Comparison of ENCODE assay signal across 15 cellular contexts in the genomic region with DNA sequence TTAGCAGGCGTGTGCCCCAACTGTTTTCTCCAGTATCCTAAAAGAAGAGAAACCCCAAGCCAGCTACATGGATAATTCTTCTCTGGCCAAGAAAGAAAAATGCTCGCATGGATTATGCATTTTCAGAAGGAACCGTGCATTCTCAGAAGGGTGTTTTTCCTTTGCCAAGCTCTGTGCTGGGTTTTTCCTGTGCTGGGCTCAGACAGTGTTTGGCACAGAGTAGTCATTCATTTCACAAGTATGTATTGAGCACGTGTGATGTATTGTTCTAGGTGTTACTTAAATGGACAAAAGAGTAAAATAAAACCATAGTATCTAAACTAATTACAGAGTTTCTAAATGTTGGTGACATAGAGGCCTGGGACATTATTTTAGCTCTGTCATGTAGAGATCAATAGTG.
DNase-seq lines count a peak whose midpoint lies in the region; ATAC-seq, FAIRE-seq and TF ChIP-seq lines count a peak whose summit lies in the region.
"Had no signal": no experiment of that assay in that cellular context is flagged by ENCODE, and none has a peak within 500 bp of the region (broad histone marks: within the 10 kb centered on the region; RNA-seq: fewer than 3 reads in every experiment).

No MANE protein-coding gene starts in this region.

- no peak; a peak in 2 of 6 replicates for ATAC-seq in A549
- ATAC-seq in GM19351 (IDR thresholded peaks at IDR 0.05; ENCODE audit: unreplicated experiment): no peak

- no peak for TF ChIP-seq POLR2A in A549 (IDR thresholded peaks at IDR 0.05; ENCODE audit: low read length)

- H3K27ac ChIP-seq in A549 (peak overlapping the region; percentile 41 to 61), RWPE1 (peak overlapping the region; percentile 91)
- H3K27ac ChIP-seq: transverse colon had no signal

- H3K4me3 Mint-ChIP-seq in nephron: no peak overlapping the region
- no peak overlapping the region for H3K4me3 Mint-ChIP-seq in activated T-helper 1 cell treated with anti-CD3 and anti-CD28 coated beads, Interleukin-12 subunit alpha, Interleukin-12 subunit beta, Interleukin-2, Interleukin-4 antibody, amounts not matched to agents 30 ng/mL and 10 ng/mL and 1 ng/mL, durations not matched to agents 14 hours and 24 hours and 36 hours
- H3K4me3 Mint-ChIP-seq: natural killer cell treated with Interleukin-12 subunit alpha and Interleukin-12 subunit beta and Interleukin-15 and Interleukin-18, amount 100 ng/mL, for 72 hours had no signal

- no peak for TF ChIP-seq EP300 in A549 (IDR thresholded peaks at IDR 0.05)

- H3K4me2 ChIP-seq in A549: peak overlapping the region; percentile 70

- no peaks in the 10 kb centered on the region for H3K9me3 ChIP-seq in A549
- H3K9me3 ChIP-seq: transverse colon had no signal

- no peaks in the 10 kb centered on the region for H3K27me3 Mint-ChIP-seq in nephron (ENCODE audit: low read depth)
- H3K27me3 Mint-ChIP-seq in activated T-helper 1 cell treated with anti-CD3 and anti-CD28 coated beads, Interleukin-12 subunit alpha, Interleukin-12 subunit beta, Interleukin-2, Interleukin-4 antibody, amounts not matched to agents 30 ng/mL and 10 ng/mL and 1 ng/mL, durations not matched to agents 14 hours and 24 hours and 36 hours (ENCODE audit: insufficient read depth): peaks cover 7% of the 10 kb centered on the region

- DNase-seq in A549 (ENCODE audit: low read depth in 1 of 2, low spot score in 1 of 2) (no peak), RWPE1 (ENCODE audit: low spot score) (no peak), epithelial cell of esophagus (ENCODE audit: low read depth) (peak; percentile 54), occipital lobe (lab: John Stamatoyannopoulos, UW) (no peak)
- no peak for DNase-seq in activated CD4-positive, CD25-positive, alpha-beta regulatory T cell (lab: John Stamatoyannopoulos, UW)
- no peak for DNase-seq in activated T-helper 1 cell treated with anti-CD3 and anti-CD28 coated beads, Interleukin-12 subunit alpha, Interleukin-12 subunit beta, Interleukin-2, Interleukin-4 antibody, amounts not matched to agents 30 ng/mL and 10 ng/mL and 1 ng/mL, durations not matched to agents 14 hours and 24 hours and 36 hours (ENCODE audit: low spot score)
- DNase-seq: activated CD4-positive, alpha-beta T cell treated with anti-CD3 and anti-CD28 coated beads for 48 hours; MV-4-11; NCI-H345; T-helper 2 cell; transverse colon had no signal

- no peak overlapping the region for H3K4me3 ChIP-seq in A549
- no peak overlapping the region for H3K4me3 ChIP-seq in epithelial cell of esophagus (ENCODE audit: low read length)
- H3K4me3 ChIP-seq: transverse colon had no signal

- H3K9me3 Mint-ChIP-seq in nephron: peaks cover 4% of the 10 kb centered on the region
- no peaks in the 10 kb centered on the region for H3K9me3 Mint-ChIP-seq in activated T-helper 1 cell treated with anti-CD3 and anti-CD28 coated beads, Interleukin-12 subunit alpha, Interleukin-12 subunit beta, Interleukin-2, Interleukin-4 antibody, amounts not matched to agents 30 ng/mL and 10 ng/mL and 1 ng/mL, durations not matched to agents 14 hours and 24 hours and 36 hours
- H3K9me3 Mint-ChIP-seq: natural killer cell treated with Interleukin-12 subunit alpha and Interleukin-12 subunit beta and Interleukin-15 and Interleukin-18, amount 100 ng/mL, for 72 hours had no signal

- intact Hi-C loops in activated T-helper 1 cell treated with anti-CD3 and anti-CD28 coated beads, Interleukin-12 subunit alpha, Interleukin-12 subunit beta, Interleukin-2, Interleukin-4 antibody, amounts not matched to agents 30 ng/mL and 10 ng/mL and 1 ng/mL, durations not matched to agents 14 hours and 24 hours and 36 hours (cut with micrococcal nuclease): no loop called here

- no peak for TF ChIP-seq CTCF in A549 (IDR thresholded peaks at IDR 0.05)
- TF ChIP-seq CTCF in RWPE1 (conservative IDR thresholded peaks at IDR 0.05; ENCODE audit: low read depth): no peak
- no peak for TF ChIP-seq CTCF in epithelial cell of esophagus (IDR thresholded peaks at IDR 0.05; ENCODE audit: insufficient read depth, low read depth, low read length, missing control alignments)
- TF ChIP-seq CTCF in nephron (IDR thresholded peaks at IDR 0.05; ENCODE audit: unreplicated experiment in 3 of 3): no peak

- POLR2A ChIA-PET in A549 (lab: Yijun Ruan, JAX): interaction anchor here (0.5 to 1.7 kb wide), 2 partner anchors 27 to 1651 kb away, joined by 4 to 5 read pairs; no protein-coding TSS in a partner anchor
- POLR2A ChIA-PET in RWPE1 (lab: Yijun Ruan, JAX; ENCODE audit: low non-redundant PET): no interaction called here

- H3K4me1 Mint-ChIP-seq in nephron: peaks cover 49% of the 10 kb centered on the region
- H3K4me1 Mint-ChIP-seq in activated T-helper 1 cell treated with anti-CD3 and anti-CD28 coated beads, Interleukin-12 subunit alpha, Interleukin-12 subunit beta, Interleukin-2, Interleukin-4 antibody, amounts not matched to agents 30 ng/mL and 10 ng/mL and 1 ng/mL, durations not matched to agents 14 hours and 24 hours and 36 hours (ENCODE audit: low read depth): no peaks in the 10 kb centered on the region

- H3K36me3 Mint-ChIP-seq in nephron (ENCODE audit: low read depth): no peaks in the 10 kb centered on the region
- H3K36me3 Mint-ChIP-seq in activated T-helper 1 cell treated with anti-CD3 and anti-CD28 coated beads, Interleukin-12 subunit alpha, Interleukin-12 subunit beta, Interleukin-2, Interleukin-4 antibody, amounts not matched to agents 30 ng/mL and 10 ng/mL and 1 ng/mL, durations not matched to agents 14 hours and 24 hours and 36 hours (ENCODE audit: low read depth): no peaks in the 10 kb centered on the region
- H3K36me3 Mint-ChIP-seq: natural killer cell treated with Interleukin-12 subunit alpha and Interleukin-12 subunit beta and Interleukin-15 and Interleukin-18, amount 100 ng/mL, for 72 hours had no signal

- no peak for FAIRE-seq in A549 (lab: Jason Lieb, UNC)
- FAIRE-seq: D721Med had no signal

- 60% methylated on average over 4 of the region's 4 CpGs for WGBS in A549 (ENCODE audit: missing lambda C conversion rate)

- CTCF ChIA-PET in A549 (lab: Yijun Ruan, JAX) (interaction anchor here (0.5 to 2.7 kb wide), 3 partner anchors 51 to 295 kb away, joined by 3 to 8 read pairs (median 4); no protein-coding TSS in a partner anchor), RWPE1 (lab: Yijun Ruan, JAX) (interaction anchor here (0.6 kb wide), 1 partner anchor 11 kb away, joined by 4 read pairs; no protein-coding TSS in a partner anchor)

- H3K4me1 ChIP-seq in A549: peaks cover 19% of the 10 kb centered on the region

- H3K27ac Mint-ChIP-seq in nephron: peak overlapping the region; percentile 47 to 89 (median 82)
- no peak overlapping the region for H3K27ac Mint-ChIP-seq in activated T-helper 1 cell treated with anti-CD3 and anti-CD28 coated beads, Interleukin-12 subunit alpha, Interleukin-12 subunit beta, Interleukin-2, Interleukin-4 antibody, amounts not matched to agents 30 ng/mL and 10 ng/mL and 1 ng/mL, durations not matched to agents 14 hours and 24 hours and 36 hours
- H3K27ac Mint-ChIP-seq: natural killer cell treated with Interleukin-12 subunit alpha and Interleukin-12 subunit beta and Interleukin-15 and Interleukin-18, amount 100 ng/mL, for 72 hours had no signal

- TF ChIP-seq RAD21 in A549 (conservative IDR thresholded peaks at IDR 0.05 in 1 of 2, IDR thresholded peaks at IDR 0.05 in 1 of 2): no peak

TF ChIP-seq in A549, 52 proteins besides CTCF, POLR2A, EP300 and RAD21 (continues in another document):
- TF ChIP-seq HEYL (CRISPR knock-in tag; IDR thresholded peaks at IDR 0.05): no peak
- TF ChIP-seq, protein P1, sequence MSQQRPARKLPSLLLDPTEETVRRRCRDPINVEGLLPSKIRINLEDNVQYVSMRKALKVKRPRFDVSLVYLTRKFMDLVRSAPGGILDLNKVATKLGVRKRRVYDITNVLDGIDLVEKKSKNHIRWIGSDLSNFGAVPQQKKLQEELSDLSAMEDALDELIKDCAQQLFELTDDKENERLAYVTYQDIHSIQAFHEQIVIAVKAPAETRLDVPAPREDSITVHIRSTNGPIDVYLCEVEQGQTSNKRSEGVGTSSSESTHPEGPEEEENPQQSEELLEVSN (IDR thresholded peaks at IDR 0.05; ENCODE audit: borderline replicate concordance, low read depth): no peak
- TF ChIP-seq GATA3 (IDR thresholded peaks at IDR 0.05; ENCODE audit: borderline replicate concordance): no peak
- no peak for TF ChIP-seq CBX8 (IDR thresholded peaks at IDR 0.05)
- no peak for TF ChIP-seq NPAS2 (CRISPR knock-in tag; IDR thresholded peaks at IDR 0.05; ENCODE audit: borderline replicate concordance)
- TF ChIP-seq EHMT2 (IDR thresholded peaks at IDR 0.05; ENCODE audit: low read depth): no peak
- no peak for TF ChIP-seq SREBF2 (IDR thresholded peaks at IDR 0.05)
- TF ChIP-seq, protein P2, sequence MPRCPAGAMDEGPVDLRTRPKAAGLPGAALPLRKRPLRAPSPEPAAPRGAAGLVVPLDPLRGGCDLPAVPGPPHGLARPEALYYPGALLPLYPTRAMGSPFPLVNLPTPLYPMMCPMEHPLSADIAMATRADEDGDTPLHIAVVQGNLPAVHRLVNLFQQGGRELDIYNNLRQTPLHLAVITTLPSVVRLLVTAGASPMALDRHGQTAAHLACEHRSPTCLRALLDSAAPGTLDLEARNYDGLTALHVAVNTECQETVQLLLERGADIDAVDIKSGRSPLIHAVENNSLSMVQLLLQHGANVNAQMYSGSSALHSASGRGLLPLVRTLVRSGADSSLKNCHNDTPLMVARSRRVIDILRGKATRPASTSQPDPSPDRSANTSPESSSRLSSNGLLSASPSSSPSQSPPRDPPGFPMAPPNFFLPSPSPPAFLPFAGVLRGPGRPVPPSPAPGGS (IDR thresholded peaks at IDR 0.05): no peak
- TF ChIP-seq, protein P3, sequence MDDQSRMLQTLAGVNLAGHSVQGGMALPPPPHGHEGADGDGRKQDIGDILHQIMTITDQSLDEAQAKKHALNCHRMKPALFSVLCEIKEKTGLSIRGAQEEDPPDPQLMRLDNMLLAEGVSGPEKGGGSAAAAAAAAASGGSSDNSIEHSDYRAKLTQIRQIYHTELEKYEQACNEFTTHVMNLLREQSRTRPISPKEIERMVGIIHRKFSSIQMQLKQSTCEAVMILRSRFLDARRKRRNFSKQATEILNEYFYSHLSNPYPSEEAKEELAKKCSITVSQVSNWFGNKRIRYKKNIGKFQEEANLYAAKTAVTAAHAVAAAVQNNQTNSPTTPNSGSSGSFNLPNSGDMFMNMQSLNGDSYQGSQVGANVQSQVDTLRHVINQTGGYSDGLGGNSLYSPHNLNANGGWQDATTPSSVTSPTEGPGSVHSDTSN (IDR thresholded peaks at IDR 0.05): no peak
